Comparison of ENCODE assay signal across 19 cellular contexts in genomic region chr7:146636033-146636356, GRCh38.
"Had no signal": no experiment of that assay in that cellular context is flagged by ENCODE, and none has a peak within 500 bp of the region (broad histone marks: within the 10 kb centered on the region; RNA-seq: fewer than 3 reads in every experiment).

No MANE protein-coding gene starts in this region.

- ATAC-seq: effector memory CD8-positive, alpha-beta T cell; gastroesophageal sphincter; left cardiac atrium; left ventricle myocardium superior; right lobe of liver; stimulated activated effector memory CD8-positive, alpha-beta T cell treated with anti-CD3 and anti-CD28 coated beads, Interleukin-12 subunit alpha, Interleukin-12 subunit beta, amount 100 ng/mL, for 72 hours; stimulated activated naive CD8-positive, alpha-beta T cell treated with anti-CD3 and anti-CD28 coated beads, Interleukin-15, Interleukin-2, amounts not matched to agents 100 U/mL and 50 U/mL, for 24 hours; upper lobe of right lung had no signal

- H3K27me3 Mint-ChIP-seq: dendritic cell treated with granulocyte-macrophage colony-stimulating factor and Interleukin-4, amounts not matched to agents 40 ng/mL and 50 ng/mL, for 4 days; effector memory CD8-positive, alpha-beta T cell; naive B cell had no signal

- H3K27ac Mint-ChIP-seq: dendritic cell treated with granulocyte-macrophage colony-stimulating factor and Interleukin-4, amounts not matched to agents 40 ng/mL and 50 ng/mL, for 4 days; effector memory CD8-positive, alpha-beta T cell; immature natural killer cell; naive B cell; stimulated activated effector memory CD8-positive, alpha-beta T cell treated with anti-CD3 and anti-CD28 coated beads, Interleukin-12 subunit alpha, Interleukin-12 subunit beta, amount 100 ng/mL, for 72 hours had no signal

- H3K9me3 Mint-ChIP-seq: dendritic cell treated with granulocyte-macrophage colony-stimulating factor and Interleukin-4, amounts not matched to agents 40 ng/mL and 50 ng/mL, for 4 days had no signal

- DNase-seq: effector memory CD8-positive, alpha-beta T cell; glutamatergic neuron; immature natural killer cell; kidney; left cardiac atrium; left ventricle myocardium superior; mesenchymal stem cell; naive B cell; nucleus accumbens; ovary; right lobe of liver; stimulated activated CD4-positive, alpha-beta T cell treated with anti-CD3 and anti-CD28 coated beads, Interleukin-4, amount 100 ng/mL, for 1 hour; stimulated activated CD8-positive, alpha-beta memory T cell treated with anti-CD3 and anti-CD28 coated beads, Interleukin-4, amount 100 ng/mL, for 48 hours; stimulated activated naive CD8-positive, alpha-beta T cell treated with anti-CD3 and anti-CD28 coated beads, Interleukin-15, Interleukin-2, amounts not matched to agents 100 U/mL and 50 U/mL, for 24 hours; tibial artery; upper lobe of right lung had no signal

- H3K4me1 Mint-ChIP-seq: immature natural killer cell; naive B cell; stimulated activated effector memory CD8-positive, alpha-beta T cell treated with anti-CD3 and anti-CD28 coated beads, Interleukin-12 subunit alpha, Interleukin-12 subunit beta, amount 100 ng/mL, for 72 hours had no signal

- H3K36me3 Mint-ChIP-seq: immature natural killer cell; naive B cell; stimulated activated effector memory CD8-positive, alpha-beta T cell treated with anti-CD3 and anti-CD28 coated beads, Interleukin-12 subunit alpha, Interleukin-12 subunit beta, amount 100 ng/mL, for 72 hours had no signal

- H3K4me3 Mint-ChIP-seq: dendritic cell treated with granulocyte-macrophage colony-stimulating factor and Interleukin-4, amounts not matched to agents 40 ng/mL and 50 ng/mL, for 4 days; effector memory CD8-positive, alpha-beta T cell; immature natural killer cell; naive B cell; stimulated activated effector memory CD8-positive, alpha-beta T cell treated with anti-CD3 and anti-CD28 coated beads, Interleukin-12 subunit alpha, Interleukin-12 subunit beta, amount 100 ng/mL, for 72 hours had no signal
